In genomic region chr3:141793476-141794260, GRCh38 we compare ENCODE assay signal across 20 cellular contexts. TPM values are rescaled to one million over a fixed set of nuclear protein-coding genes. Genes with fewer than 3 reads are reported as not detected.
A peak's percentile ranks its signal among the peaks of the same experiment; 100 is the strongest.
DNase-seq lines count a peak whose midpoint lies in the region; ATAC-seq and TF ChIP-seq lines count a peak whose summit lies in the region.
"Had no signal": no experiment of that assay in that cellular context is flagged by ENCODE, and none has a peak within 500 bp of the region (broad histone marks: within the 10 kb centered on the region; RNA-seq: fewer than 3 reads in every experiment).

No MANE protein-coding gene starts in this region.

- no peak overlapping the region for H3K4ac ChIP-seq in mesenchymal stem cell (ENCODE audit: low read depth in 1 of 2, low read length in 2 of 2)

- no peak for TF ChIP-seq CTCF in esophagus squamous epithelium (IDR thresholded peaks at IDR 0.05)

- no peak overlapping the region for H2BK12ac ChIP-seq in mesenchymal stem cell (ENCODE audit: low read length in 2 of 2)

- H3K27me3 ChIP-seq in mesenchymal stem cell (ENCODE audit: control insufficient read depth in 1 of 2, insufficient read depth in 1 of 2, low read length in 2 of 2) (no peaks in the 10 kb centered on the region), esophagus squamous epithelium (no peaks in the 10 kb centered on the region)

- no peaks in the 10 kb centered on the region for H3K36me3 Mint-ChIP-seq in activated naive CD8-positive, alpha-beta T cell
- H3K36me3 Mint-ChIP-seq in activated naive CD8-positive, alpha-beta T cell treated with anti-CD3 and anti-CD28 coated beads for 36 hours, result no peaks in the 10 kb centered on the region
- H3K36me3 Mint-ChIP-seq in activated T-helper 17 cell treated with anti-CD3 and anti-CD28 coated beads, Interleukin-2, amount 50 U/mL, for 72 hours (ENCODE audit: low read depth), result no peaks in the 10 kb centered on the region
- H3K36me3 Mint-ChIP-seq in stimulated activated memory B cell treated with anti-CD40 and anti-IgM and Interleukin-4, amounts not matched to agents 10 μg/mL and 1 μg/mL and 100 μg/mL, for 72 hours, result no peaks in the 10 kb centered on the region
- H3K36me3 Mint-ChIP-seq: memory B cell, type B pancreatic cell had no signal

- H4K91ac ChIP-seq in mesenchymal stem cell (ENCODE audit: low read length), result no peak overlapping the region

- no peaks in the 10 kb centered on the region for H3K79me1 ChIP-seq in mesenchymal stem cell (replicated peaks; ENCODE audit: low read length, poor library complexity, severe bottlenecking)

- peaks cover 50% of the 10 kb centered on the region for H3K4me1 Mint-ChIP-seq in activated naive CD8-positive, alpha-beta T cell (ENCODE audit: low read depth)
- peaks cover 39% of the 10 kb centered on the region for H3K4me1 Mint-ChIP-seq in activated naive CD8-positive, alpha-beta T cell treated with anti-CD3 and anti-CD28 coated beads for 36 hours
- peaks cover 33% of the 10 kb centered on the region for H3K4me1 Mint-ChIP-seq in activated T-helper 17 cell treated with anti-CD3 and anti-CD28 coated beads, Interleukin-2, amount 50 U/mL, for 72 hours
- H3K4me1 Mint-ChIP-seq in stimulated activated memory B cell treated with anti-CD40 and anti-IgM and Interleukin-4, amounts not matched to agents 10 μg/mL and 1 μg/mL and 100 μg/mL, for 72 hours, result peaks cover 34% of the 10 kb centered on the region

- intact Hi-C loops in esophagus squamous epithelium (cut with DNase I), result no loop called here

- H3K4me1 ChIP-seq in mesenchymal stem cell (ENCODE audit: control insufficient read depth, insufficient read depth, low read depth, low read length) (peaks cover 18% of the 10 kb centered on the region), esophagus squamous epithelium (peaks cover 26 to 47% (median 34%) of the 10 kb centered on the region in 3 donors)
- H3K4me1 ChIP-seq: A549 had no signal

- no peak for TF ChIP-seq POLR2A in esophagus squamous epithelium (IDR thresholded peaks at IDR 0.05)

- H3K4me3 Mint-ChIP-seq in activated naive CD8-positive, alpha-beta T cell, result peak overlapping the region; percentile 58
- no peak overlapping the region for H3K4me3 Mint-ChIP-seq in activated naive CD8-positive, alpha-beta T cell treated with anti-CD3 and anti-CD28 coated beads for 36 hours
- H3K4me3 Mint-ChIP-seq in activated T-helper 17 cell treated with anti-CD3 and anti-CD28 coated beads, Interleukin-2, amount 50 U/mL, for 72 hours, result no peak overlapping the region
- H3K4me3 Mint-ChIP-seq in stimulated activated memory B cell treated with anti-CD40 and anti-IgM and Interleukin-4, amounts not matched to agents 10 μg/mL and 1 μg/mL and 100 μg/mL, for 72 hours, result no peak overlapping the region
- H3K4me3 Mint-ChIP-seq: memory B cell; stimulated activated naive CD8-positive, alpha-beta T cell treated with anti-CD3 and anti-CD28 coated beads, Interleukin-15, Interleukin-2, amounts not matched to agents 100 ng/mL and 50 ng/mL, for 24 hours; type B pancreatic cell had no signal

- no peak overlapping the region for H2BK15ac ChIP-seq in mesenchymal stem cell (ENCODE audit: low read depth, poor library complexity, severe bottlenecking)

- WGBS in mesenchymal stem cell, result 83% methylated on average over 7 of the region's 8 CpGs
- WGBS in esophagus squamous epithelium, 2 donors, result 90 to 91% methylated on average over 4 to 6 of the region's 8 CpGs

- H3K9me3 ChIP-seq in mesenchymal stem cell (ENCODE audit: control insufficient read depth, low read length) (no peaks in the 10 kb centered on the region), esophagus squamous epithelium (no peaks in the 10 kb centered on the region)
- H3K9me3 ChIP-seq: A549 had no signal

- ATAC-seq in activated T-helper 17 cell treated with anti-CD3 and anti-CD28 coated beads, Interleukin-2, amount 50 U/mL, for 72 hours (replicated peaks), result no peak
- no peak for ATAC-seq in stimulated activated memory B cell treated with anti-CD40 and anti-IgM and Interleukin-4, amounts not matched to agents 10 μg/mL and 1 μg/mL and 100 μg/mL, for 72 hours
- no peak for ATAC-seq in HG03135 (IDR thresholded peaks at IDR 0.05; ENCODE audit: unreplicated experiment)
- ATAC-seq: A549 had no signal

- H2BK5ac ChIP-seq in mesenchymal stem cell (ENCODE audit: low read depth, low read length, poor library complexity, severe bottlenecking), result no peak overlapping the region

- H3K27ac ChIP-seq in mesenchymal stem cell (ENCODE audit: low read length, poor library complexity, severe bottlenecking) (no peak overlapping the region), esophagus squamous epithelium (no peak overlapping the region)
- H3K27ac ChIP-seq: A549 had no signal

- H3K23ac ChIP-seq in mesenchymal stem cell (ENCODE audit: low read length in 2 of 2), result no peak overlapping the region

- no peaks in the 10 kb centered on the region for H3K9me3 Mint-ChIP-seq in activated naive CD8-positive, alpha-beta T cell (ENCODE audit: low read depth)
- no peaks in the 10 kb centered on the region for H3K9me3 Mint-ChIP-seq in activated naive CD8-positive, alpha-beta T cell treated with anti-CD3 and anti-CD28 coated beads for 36 hours
- no peaks in the 10 kb centered on the region for H3K9me3 Mint-ChIP-seq in activated T-helper 17 cell treated with anti-CD3 and anti-CD28 coated beads, Interleukin-2, amount 50 U/mL, for 72 hours
- no peaks in the 10 kb centered on the region for H3K9me3 Mint-ChIP-seq in stimulated activated memory B cell treated with anti-CD40 and anti-IgM and Interleukin-4, amounts not matched to agents 10 μg/mL and 1 μg/mL and 100 μg/mL, for 72 hours
- H3K9me3 Mint-ChIP-seq: memory B cell; stimulated activated naive CD8-positive, alpha-beta T cell treated with anti-CD3 and anti-CD28 coated beads, Interleukin-15, Interleukin-2, amounts not matched to agents 100 ng/mL and 50 ng/mL, for 24 hours; type B pancreatic cell had no signal

- no peak overlapping the region for H4K8ac ChIP-seq in mesenchymal stem cell (ENCODE audit: low read length)

- H3K4me3 ChIP-seq in mesenchymal stem cell (ENCODE audit: insufficient read depth in 1 of 2, low read depth in 1 of 2, low read length in 2 of 2), result no peak overlapping the region
- no peak overlapping the region for H3K4me3 ChIP-seq in esophagus squamous epithelium
- H3K4me3 ChIP-seq: A549 had no signal

- H3K36me3 ChIP-seq in mesenchymal stem cell (ENCODE audit: control insufficient read depth in 1 of 2, insufficient read depth in 2 of 2, low read depth in 1 of 2, low read length in 2 of 2) (no peaks in the 10 kb centered on the region), esophagus squamous epithelium (no peaks in the 10 kb centered on the region)

- H3K4me2 ChIP-seq in mesenchymal stem cell (ENCODE audit: low read length, poor library complexity, severe bottlenecking), result no peak overlapping the region
- H3K4me2 ChIP-seq: A549 had no signal

- H3K9ac ChIP-seq in mesenchymal stem cell (ENCODE audit: low read length), result no peak overlapping the region

- DNase-seq in activated naive CD8-positive, alpha-beta T cell treated with anti-CD3 and anti-CD28 coated beads for 36 hours, result no peak
- DNase-seq in iPS-NIHi11 (ENCODE audit: low spot score), result peak; percentile 71
- DNase-seq in mesenchymal stem cell, result no peak
- no peak for DNase-seq in esophagus squamous epithelium (lab: John Stamatoyannopoulos, UW)
- DNase-seq: activated CD4-positive, CD25-positive, alpha-beta regulatory T cell; activated gamma-delta T cell treated with Interleukin-2 at 50 U/mL for 16 hours; DND-41; erythroblast; NK-92 treated with Interleukin-12 subunit alpha and Interleukin-12 subunit beta, amount 100 ng/mL, for 24 hours had no signal

- peak overlapping the region; percentile 4 for H3K27ac Mint-ChIP-seq in activated naive CD8-positive, alpha-beta T cell
- no peak overlapping the region for H3K27ac Mint-ChIP-seq in activated naive CD8-positive, alpha-beta T cell treated with anti-CD3 and anti-CD28 coated beads for 36 hours
- H3K27ac Mint-ChIP-seq in activated T-helper 17 cell treated with anti-CD3 and anti-CD28 coated beads, Interleukin-2, amount 50 U/mL, for 72 hours, result peak overlapping the region; percentile 63
- H3K27ac Mint-ChIP-seq in stimulated activated memory B cell treated with anti-CD40 and anti-IgM and Interleukin-4, amounts not matched to agents 10 μg/mL and 1 μg/mL and 100 μg/mL, for 72 hours, result peak overlapping the region; percentile 89
- H3K27ac Mint-ChIP-seq: memory B cell; stimulated activated naive CD8-positive, alpha-beta T cell treated with anti-CD3 and anti-CD28 coated beads, Interleukin-15, Interleukin-2, amounts not matched to agents 100 ng/mL and 50 ng/mL, for 24 hours; type B pancreatic cell had no signal

- H2AFZ ChIP-seq in mesenchymal stem cell (ENCODE audit: low read depth, low read length), result no peak overlapping the region

- no peaks in the 10 kb centered on the region for H3K27me3 Mint-ChIP-seq in activated naive CD8-positive, alpha-beta T cell
- no peaks in the 10 kb centered on the region for H3K27me3 Mint-ChIP-seq in activated naive CD8-positive, alpha-beta T cell treated with anti-CD3 and anti-CD28 coated beads for 36 hours
- H3K27me3 Mint-ChIP-seq in activated T-helper 17 cell treated with anti-CD3 and anti-CD28 coated beads, Interleukin-2, amount 50 U/mL, for 72 hours, result no peaks in the 10 kb centered on the region
- no peaks in the 10 kb centered on the region for H3K27me3 Mint-ChIP-seq in stimulated activated memory B cell treated with anti-CD40 and anti-IgM and Interleukin-4, amounts not matched to agents 10 μg/mL and 1 μg/mL and 100 μg/mL, for 72 hours
- H3K27me3 Mint-ChIP-seq: memory B cell; stimulated activated naive CD8-positive, alpha-beta T cell treated with anti-CD3 and anti-CD28 coated beads, Interleukin-15, Interleukin-2, amounts not matched to agents 100 ng/mL and 50 ng/mL, for 24 hours had no signal

- H3K18ac ChIP-seq in mesenchymal stem cell (ENCODE audit: low read depth in 1 of 2, low read length in 2 of 2), result no peak overlapping the region

- no peak overlapping the region for H2BK120ac ChIP-seq in mesenchymal stem cell (ENCODE audit: low read depth, low read length)

- H3K14ac ChIP-seq in mesenchymal stem cell (ENCODE audit: low read length in 2 of 2), result no peak overlapping the region

- H2AK5ac ChIP-seq in mesenchymal stem cell (ENCODE audit: low read length, severe bottlenecking), result no peak overlapping the region

RNA-seq across cellular contexts. Expression of gene GRK7, which starts 30.5 kb away (rescaled TPM):
- not detected for total RNA-seq in activated naive CD8-positive, alpha-beta T cell treated with anti-CD3 and anti-CD28 coated beads for 36 hours
- total RNA-seq in activated T-helper 17 cell treated with anti-CD3 and anti-CD28 coated beads, Interleukin-2, amount 50 U/mL, for 72 hours, result under 1 TPM in 1 of 2 donors, not detected in 1; 0.09 TPM
- polyA plus RNA-seq in mesenchymal stem cell (2013, experiment 1 of 2), result not detected
- not detected for polyA plus RNA-seq in mesenchymal stem cell (2013, experiment 2 of 2)
- under 1 TPM in 1 of 4 donors, not detected in 3; 0.08 TPM for total RNA-seq in esophagus squamous epithelium
- total RNA-seq: kidney epithelial cell; M059J; T-helper 1 cell treated with Interleukin-12 subunit alpha and Interleukin-12 subunit beta and Interleukin-4 antibody, amounts not matched to agents 30 ng/mL and 1 ng/mL, for 36 hours had no signal

RNA-seq across cellular contexts. Expression of gene RNF7, which starts 55.6 kb away (rescaled TPM):
- total RNA-seq in activated naive CD8-positive, alpha-beta T cell treated with anti-CD3 and anti-CD28 coated beads for 36 hours, result 10 to 100 TPM; 67.1 to 69.1 TPM
- 10 to 100 TPM; 55.5 to 80.2 TPM for total RNA-seq in activated T-helper 17 cell treated with anti-CD3 and anti-CD28 coated beads, Interleukin-2, amount 50 U/mL, for 72 hours
- polyA plus RNA-seq in mesenchymal stem cell (2013, experiment 1 of 2), result 196 TPM
- polyA plus RNA-seq in mesenchymal stem cell (2013, experiment 2 of 2), result 206 TPM
- total RNA-seq in esophagus squamous epithelium, result 100 to 1,000 TPM in 2 of 4 donors, 10 to 100 TPM in 2; 54.4 to 103 (median 92.4) TPM
